20 cellular contexts compared by ENCODE assay signal in genomic region chr16:28104404-28104803, GRCh38. TPM values are rescaled to one million over a fixed set of nuclear protein-coding genes. Genes with fewer than 3 reads are reported as not detected.
DNase-seq lines count a peak whose midpoint lies in the region; ATAC-seq and TF ChIP-seq lines count a peak whose summit lies in the region.
"Had no signal": no experiment of that assay in that cellular context is flagged by ENCODE, and none has a peak within 500 bp of the region (broad histone marks: within the 10 kb centered on the region; RNA-seq: fewer than 3 reads in every experiment).

No MANE protein-coding gene starts in this region.

- H3K36me3 ChIP-seq in upper lobe of right lung: peaks cover 99% of the 10 kb centered on the region

- TF ChIP-seq CTCF in upper lobe of right lung (IDR thresholded peaks at IDR 0.05): no peak

- DNase-seq in D341Med (ENCODE audit: low spot score) (peak; percentile 8), islet precursor cell (peak; percentile 20), sciatic nerve (ENCODE audit: low spot score) (peak; percentile 61), upper lobe of right lung (peak; percentile 50), NCI-H2196 (lab: John Stamatoyannopoulos, UW; ENCODE audit: unreplicated experiment) (no peak), NCI-H1048 (lab: John Stamatoyannopoulos, UW) (no peak), NCI-H82 (lab: John Stamatoyannopoulos, UW) (no peak)
- DNase-seq: 8988T; CD4-positive, alpha-beta memory T cell; DMS53; DND-41; EL; GOT3; HFFc6 had no signal

- no peak overlapping the region for H3K4me3 ChIP-seq in upper lobe of right lung
- H3K4me3 ChIP-seq: BLaER1, GM12878 had no signal

- intact Hi-C loops in sciatic nerve (cut with DNase I): no loop called here
- intact Hi-C loops in upper lobe of right lung (cut with DNase I): no loop called here

- no peak for ATAC-seq in sciatic nerve
- ATAC-seq in upper lobe of right lung: no peak
- ATAC-seq: GM12878, HCT116 had no signal

- H3K27ac ChIP-seq in upper lobe of right lung: no peak overlapping the region
- H3K27ac ChIP-seq: BLaER1 had no signal

- H3K9me3 ChIP-seq in upper lobe of right lung: no peaks in the 10 kb centered on the region
- H3K9me3 ChIP-seq: BLaER1 had no signal

- no peaks in the 10 kb centered on the region for H3K27me3 ChIP-seq in upper lobe of right lung
- H3K27me3 ChIP-seq: BLaER1 had no signal

- H3K4me1 ChIP-seq in upper lobe of right lung: no peaks in the 10 kb centered on the region
- H3K4me1 ChIP-seq: BLaER1 had no signal

RNA-seq across cellular contexts. Expression of gene GSG1L, which starts 40.9 kb away (rescaled TPM):
- total RNA-seq in sciatic nerve: 0.62 TPM
- 1.6 TPM for total RNA-seq in upper lobe of right lung
- total RNA-seq: A673; CD4-positive, alpha-beta memory T cell; G401; GM12878; H7; HFFc6 had no signal

Comparison
In these comparisons a context has a peak if more than half of its experiments do, and no peak if none do; other contexts are left out.
1. DNase-seq: peak in D341Med (single experiment), islet precursor cell (single experiment), sciatic nerve (single experiment) and upper lobe of right lung (single experiment); none in NCI-H2196 (single experiment), NCI-H1048 (single experiment) and NCI-H82 (single experiment).